27 cellular contexts compared by ENCODE assay signal in the genomic region with DNA sequence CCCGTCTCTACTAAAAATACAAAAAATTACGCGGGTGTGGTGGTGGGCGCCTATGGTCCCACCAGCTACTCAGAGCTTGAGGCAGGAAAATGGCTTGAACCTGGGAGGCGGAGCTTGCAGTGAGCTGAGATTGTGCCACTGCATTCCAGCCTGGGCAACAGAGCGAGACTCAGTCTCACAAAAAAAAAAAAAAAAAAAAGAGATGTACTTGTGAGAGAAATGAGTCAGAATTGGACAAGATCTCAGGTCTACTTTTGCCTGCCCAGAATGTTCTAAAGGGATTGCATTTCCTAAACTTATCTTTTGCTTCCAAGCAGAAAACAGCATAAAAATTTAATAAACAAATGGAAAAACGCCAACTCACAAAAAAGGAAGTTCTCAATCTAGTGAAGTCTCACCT.
"Had no signal": no experiment of that assay in that cellular context is flagged by ENCODE, and none has a peak within 500 bp of the region (broad histone marks: within the 10 kb centered on the region; RNA-seq: fewer than 3 reads in every experiment).

No MANE protein-coding gene starts in this region.

- H3K36me3 ChIP-seq: ascending aorta, breast epithelium, cardiac muscle cell, colonic mucosa, gastrocnemius medialis, heart left ventricle had no signal

- DNase-seq: activated CD4-positive, alpha-beta memory T cell treated with anti-CD3 and anti-CD28 coated beads, Interleukin-2, amount 10 ng/mL, durations not matched to agents 7 days and 5 days; activated CD4-positive, alpha-beta T cell treated with anti-CD3 and anti-CD28 coated beads for 1 hour; activated CD4-positive, alpha-beta T cell treated with anti-CD3 and anti-CD28 coated beads for 4 hours; activated CD4-positive, alpha-beta T cell treated with anti-CD3 and anti-CD28 coated beads, Interleukin-2, amount 10 ng/mL, durations not matched to agents 7 days and 5 days; activated CD4-positive, alpha-beta T cell treated with anti-CD3 and anti-CD28 coated beads, Interleukin-2, amount 50 U/mL, for 4 hours; activated effector memory CD4-positive, alpha-beta T cell treated with Interleukin-2 at 50 U/mL for 16 hours; activated gamma-delta T cell treated with Interleukin-2 at 50 U/mL for 16 hours; activated naive CD4-positive, alpha-beta T cell treated with anti-CD3 and anti-CD28 coated beads, Interleukin-2, amount 10 ng/mL, durations not matched to agents 7 days and 5 days; activated naive CD8-positive, alpha-beta T cell treated with anti-CD3 and anti-CD28 coated beads, Interleukin-2, amount 10 ng/mL, durations not matched to agents 7 days and 5 days; activated T-cell treated with anti-CD3 and anti-CD28 coated beads, Interleukin-2, amount 50 U/mL, for 4 hours; central memory CD4-positive, alpha-beta T cell; cerebellar nuclear complex; colonic mucosa; effector CD8-positive, alpha-beta T cell; foreskin keratinocyte; gastrocnemius medialis; glutamatergic neuron; heart left ventricle; T-helper 2 cell had no signal

- H3K27ac ChIP-seq: ascending aorta, breast epithelium, cardiac muscle cell, colonic mucosa, epithelial cell of prostate, foreskin keratinocyte, gastrocnemius medialis, heart left ventricle had no signal

- ATAC-seq: activated naive CD4-positive, alpha-beta T cell treated with anti-CD3 and anti-CD28 coated beads, Interleukin-2, amount 50 U/mL, for 72 hours; activated T-cell treated with anti-CD3 and anti-CD28 coated beads, Interleukin-2, amount 50 U/mL, for 4 hours; activated T-helper 17 cell treated with anti-CD3 and anti-CD28 coated beads, Interleukin-2, amount 50 U/mL, for 72 hours; esophagus mucosa; foreskin keratinocyte; gastrocnemius medialis; heart left ventricle; WTC11 had no signal

- H3K27me3 ChIP-seq: ascending aorta, breast epithelium, cardiac muscle cell, colonic mucosa, foreskin keratinocyte, gastrocnemius medialis had no signal

- H3K4me1 ChIP-seq: ascending aorta, breast epithelium, colonic mucosa, foreskin keratinocyte, gastrocnemius medialis, heart left ventricle had no signal

- H3K9me3 ChIP-seq: ascending aorta, breast epithelium, colonic mucosa, gastrocnemius medialis, heart left ventricle had no signal

- H3K4me3 ChIP-seq: ascending aorta, breast epithelium, cardiac muscle cell, colonic mucosa, gastrocnemius medialis, heart left ventricle had no signal
